Comparison of ENCODE assay signal across 13 cellular contexts in genomic region chr12:48917857-48918537, GRCh38. TPM values are rescaled to one million over a fixed set of nuclear protein-coding genes. Genes with fewer than 3 reads are reported as not detected.
DNase-seq lines count a peak whose midpoint lies in the region; ATAC-seq and TF ChIP-seq lines count a peak whose summit lies in the region.
"Had no signal": no experiment of that assay in that cellular context is flagged by ENCODE, and none has a peak within 500 bp of the region (broad histone marks: within the 10 kb centered on the region; RNA-seq: fewer than 3 reads in every experiment).

No MANE protein-coding gene starts in this region.

- no peak for TF ChIP-seq EP300 in ovary (IDR thresholded peaks at IDR 0.05)

- 62 to 74% (median 63%) methylated on average over 3 of the region's 3 CpGs for WGBS in ovary, 3 donors

- H3K4me3 Mint-ChIP-seq in IgD-negative memory B cell, result peak overlapping the region; percentile 59 to 80 (median 68)
- peak overlapping the region; percentile 78 for H3K4me3 Mint-ChIP-seq in T-helper 1 cell treated with Interleukin-12 subunit alpha and Interleukin-12 subunit beta and Interleukin-4 antibody, amounts not matched to agents 30 μg/mL and 1 μg/mL, for 36 hours
- H3K4me3 Mint-ChIP-seq: HFFc6 had no signal

- ATAC-seq in GM19351 (IDR thresholded peaks at IDR 0.05; ENCODE audit: unreplicated experiment), result no peak

- no peak for TF ChIP-seq POLR2A in ovary (IDR thresholded peaks at IDR 0.05)

- peak overlapping the region; percentile 10 to 84 (median 48) for H3K27ac Mint-ChIP-seq in IgD-negative memory B cell
- peak overlapping the region; percentile 78 for H3K27ac Mint-ChIP-seq in T-helper 1 cell treated with Interleukin-12 subunit alpha and Interleukin-12 subunit beta and Interleukin-4 antibody, amounts not matched to agents 30 μg/mL and 1 μg/mL, for 36 hours
- H3K27ac Mint-ChIP-seq: HFFc6 had no signal

- no peaks in the 10 kb centered on the region for H3K9me3 ChIP-seq in ovary
- H3K9me3 ChIP-seq: SJSA1 had no signal

- intact Hi-C loops in ovary (cut with DNase I), result no loop called here

- peaks cover 0 to 2% (median 0%) of the 10 kb centered on the region in 3 donors for H3K9me3 Mint-ChIP-seq in IgD-negative memory B cell
- no peaks in the 10 kb centered on the region for H3K9me3 Mint-ChIP-seq in T-helper 1 cell treated with Interleukin-12 subunit alpha and Interleukin-12 subunit beta and Interleukin-4 antibody, amounts not matched to agents 30 μg/mL and 1 μg/mL, for 36 hours
- H3K9me3 Mint-ChIP-seq: HFFc6 had no signal

- H3K36me3 ChIP-seq in ovary, result no peaks in the 10 kb centered on the region
- H3K36me3 ChIP-seq: SJSA1 had no signal

- H3K4me1 ChIP-seq in ovary (ENCODE audit: insufficient read depth), result no peaks in the 10 kb centered on the region
- H3K4me1 ChIP-seq: SJSA1 had no signal

- no peak overlapping the region for H3K27ac ChIP-seq in ovary
- H3K27ac ChIP-seq: SJSA1 had no signal

- TF ChIP-seq CTCF in ovary (IDR thresholded peaks at IDR 0.05) (no peak), GM10248 (IDR thresholded peaks at IDR 0.05; ENCODE audit: control extremely low read depth, extremely low read depth, low read depth, missing control alignments) (no peak)

- H3K4me1 Mint-ChIP-seq in IgD-negative memory B cell, result peaks cover 15 to 31% (median 19%) of the 10 kb centered on the region in 3 donors
- H3K4me1 Mint-ChIP-seq in T-helper 1 cell treated with Interleukin-12 subunit alpha and Interleukin-12 subunit beta and Interleukin-4 antibody, amounts not matched to agents 30 μg/mL and 1 μg/mL, for 36 hours (ENCODE audit: low read depth), result peaks cover 29% of the 10 kb centered on the region

- CTCF ChIA-PET in GM10248 (lab: Yijun Ruan, JAX), result interaction anchor here (1.2 to 2.0 kb wide), 2 partner anchors 14 to 19 kb away, joined by 3 to 7 read pairs; a partner anchor contains a TSS

- peak; percentile 46 for DNase-seq in activated naive CD4-positive, alpha-beta T cell treated with Interleukin-2 at 50 U/mL for 16 hours
- peak; percentile 13 for DNase-seq in stimulated activated CD4-positive, alpha-beta T cell treated with anti-CD3 and anti-CD28 coated beads, Interleukin-2, amount 100 ng/mL, for 4 hours (ENCODE audit: low read depth)
- DNase-seq in ovary, result no peak
- DNase-seq in putamen (ENCODE audit: low spot score), result no peak
- DNase-seq in GM10248 (ENCODE audit: extremely low spot score), result no peak
- DNase-seq: amygdala, HFFc6, NCI-H2171 had no signal

- POLR2A ChIA-PET in GM10248 (lab: Yijun Ruan, JAX), result no interaction called here

- H3K27me3 Mint-ChIP-seq in IgD-negative memory B cell, result no peaks in the 10 kb centered on the region
- no peaks in the 10 kb centered on the region for H3K27me3 Mint-ChIP-seq in T-helper 1 cell treated with Interleukin-12 subunit alpha and Interleukin-12 subunit beta and Interleukin-4 antibody, amounts not matched to agents 30 μg/mL and 1 μg/mL, for 36 hours (ENCODE audit: low read depth)

- no peaks in the 10 kb centered on the region for H3K36me3 Mint-ChIP-seq in IgD-negative memory B cell
- peaks cover 24% of the 10 kb centered on the region for H3K36me3 Mint-ChIP-seq in T-helper 1 cell treated with Interleukin-12 subunit alpha and Interleukin-12 subunit beta and Interleukin-4 antibody, amounts not matched to agents 30 μg/mL and 1 μg/mL, for 36 hours (ENCODE audit: low read depth)

- no peak overlapping the region for H3K4me3 ChIP-seq in ovary
- H3K4me3 ChIP-seq: SJSA1 had no signal

- no peaks in the 10 kb centered on the region for H3K27me3 ChIP-seq in ovary
- H3K27me3 ChIP-seq: SJSA1 had no signal

RNA-seq across cellular contexts. Expression of gene FKBP11, which starts 7.3 kb away (rescaled TPM):
- polyA plus RNA-seq in IgD-negative memory B cell (88.9 TPM), ovary (10 to 100 TPM; 15.8 to 40.9 TPM)
- 10 to 100 TPM in 6 of 7 donors, 1 to 10 TPM in 1; 6.6 to 25.1 (median 14.7) TPM for total RNA-seq in ovary

RNA-seq across cellular contexts. Expression of gene ARF3, which starts 39.3 kb away (rescaled TPM):
- polyA plus RNA-seq in IgD-negative memory B cell (20.2 TPM), ovary (100 to 1,000 TPM in 1 of 2 donors, 10 to 100 TPM in 1; 59.0 to 243 TPM)
- 100 to 1,000 TPM in 4 of 7 donors, 10 to 100 TPM in 3; 25.5 to 123 (median 100) TPM for total RNA-seq in ovary

RNA-seq across cellular contexts. Expression of gene RND1, which starts 52.3 kb away (rescaled TPM):
- polyA plus RNA-seq in IgD-negative memory B cell, result 2.6 TPM
- total RNA-seq in ovary, result 1 to 10 TPM in 1 of 7 donors, under 1 TPM in 6; 0.23 to 3.8 (median 0.38) TPM
- polyA plus RNA-seq in ovary, result 1 to 10 TPM; 1.2 to 2.1 TPM
- total RNA-seq: SJSA1 had no signal

RNA-seq across cellular contexts. Expression of gene WNT10B, which starts 53.5 kb away (rescaled TPM):
- polyA plus RNA-seq in IgD-negative memory B cell (not detected), ovary (under 1 TPM; 0.19 to 0.97 TPM)
- total RNA-seq in ovary, result under 1 TPM in 1 of 7 donors, not detected in 6; 0.24 TPM
- total RNA-seq: epithelial cell of proximal tubule had no signal

Comparison
In these comparisons a context has a peak if more than half of its experiments do, and no peak if none do; other contexts are left out.
1. DNase-seq: peak in activated naive CD4-positive, alpha-beta T cell treated with Interleukin-2 at 50 U/mL for 16 hours (single experiment) and stimulated activated CD4-positive, alpha-beta T cell treated with anti-CD3 and anti-CD28 coated beads, Interleukin-2, amount 100 ng/mL, for 4 hours (single experiment); none in ovary (0 of 5), putamen (single experiment) and GM10248 (single experiment).